ENCODE assay signal across 1 cellular context in the genomic region with DNA sequence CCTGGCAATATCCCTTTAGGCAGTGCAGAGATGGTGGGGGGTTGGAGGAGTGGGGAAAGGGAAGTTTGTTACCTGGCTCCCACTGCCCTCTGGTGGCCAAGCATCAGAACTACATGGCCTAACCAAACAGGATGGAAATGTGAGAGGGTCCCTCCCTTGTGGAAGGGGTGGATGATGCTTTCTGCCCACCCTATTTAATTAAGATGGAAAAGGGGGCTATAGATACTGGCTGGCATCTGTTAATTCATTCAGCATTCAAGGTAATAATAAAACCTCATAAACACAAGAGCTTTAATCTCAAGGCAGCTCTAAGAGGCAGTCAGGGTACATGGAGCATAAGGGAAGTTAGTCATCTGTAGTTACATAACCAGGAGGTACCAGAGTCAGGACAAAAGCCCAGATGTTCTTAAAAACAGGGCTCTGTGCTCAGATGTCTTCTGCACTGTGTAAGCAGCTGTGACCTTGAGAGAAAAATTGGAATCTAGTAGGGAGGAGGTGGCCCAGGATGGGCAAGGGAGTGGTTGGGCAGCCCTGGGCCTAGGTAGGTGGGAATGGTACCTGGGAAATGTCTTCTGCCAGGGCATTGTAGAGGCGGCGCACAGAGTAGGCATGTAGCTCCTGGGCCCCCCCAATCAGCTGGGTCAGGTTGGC.
TF ChIP-seq lines count a peak whose summit lies in the region.

No MANE protein-coding gene starts in this region.

TF ChIP-seq in GM12878, 131 proteins besides CTCF, POLR2A, EP300 and RAD21:
- TF ChIP-seq, protein P1, sequence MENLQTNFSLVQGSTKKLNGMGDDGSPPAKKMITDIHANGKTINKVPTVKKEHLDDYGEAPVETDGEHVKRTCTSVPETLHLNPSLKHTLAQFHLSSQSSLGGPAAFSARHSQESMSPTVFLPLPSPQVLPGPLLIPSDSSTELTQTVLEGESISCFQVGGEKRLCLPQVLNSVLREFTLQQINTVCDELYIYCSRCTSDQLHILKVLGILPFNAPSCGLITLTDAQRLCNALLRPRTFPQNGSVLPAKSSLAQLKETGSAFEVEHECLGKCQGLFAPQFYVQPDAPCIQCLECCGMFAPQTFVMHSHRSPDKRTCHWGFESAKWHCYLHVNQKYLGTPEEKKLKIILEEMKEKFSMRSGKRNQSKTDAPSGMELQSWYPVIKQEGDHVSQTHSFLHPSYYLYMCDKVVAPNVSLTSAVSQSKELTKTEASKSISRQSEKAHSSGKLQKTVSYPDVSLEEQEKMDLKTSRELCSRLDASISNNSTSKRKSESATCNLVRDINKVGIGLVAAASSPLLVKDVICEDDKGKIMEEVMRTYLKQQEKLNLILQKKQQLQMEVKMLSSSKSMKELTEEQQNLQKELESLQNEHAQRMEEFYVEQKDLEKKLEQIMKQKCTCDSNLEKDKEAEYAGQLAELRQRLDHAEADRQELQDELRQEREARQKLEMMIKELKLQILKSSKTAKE (IDR thresholded peaks at IDR 0.05; ENCODE audit: low read depth, poor library complexity, severe bottlenecking): no peak
- TF ChIP-seq, protein P2, sequence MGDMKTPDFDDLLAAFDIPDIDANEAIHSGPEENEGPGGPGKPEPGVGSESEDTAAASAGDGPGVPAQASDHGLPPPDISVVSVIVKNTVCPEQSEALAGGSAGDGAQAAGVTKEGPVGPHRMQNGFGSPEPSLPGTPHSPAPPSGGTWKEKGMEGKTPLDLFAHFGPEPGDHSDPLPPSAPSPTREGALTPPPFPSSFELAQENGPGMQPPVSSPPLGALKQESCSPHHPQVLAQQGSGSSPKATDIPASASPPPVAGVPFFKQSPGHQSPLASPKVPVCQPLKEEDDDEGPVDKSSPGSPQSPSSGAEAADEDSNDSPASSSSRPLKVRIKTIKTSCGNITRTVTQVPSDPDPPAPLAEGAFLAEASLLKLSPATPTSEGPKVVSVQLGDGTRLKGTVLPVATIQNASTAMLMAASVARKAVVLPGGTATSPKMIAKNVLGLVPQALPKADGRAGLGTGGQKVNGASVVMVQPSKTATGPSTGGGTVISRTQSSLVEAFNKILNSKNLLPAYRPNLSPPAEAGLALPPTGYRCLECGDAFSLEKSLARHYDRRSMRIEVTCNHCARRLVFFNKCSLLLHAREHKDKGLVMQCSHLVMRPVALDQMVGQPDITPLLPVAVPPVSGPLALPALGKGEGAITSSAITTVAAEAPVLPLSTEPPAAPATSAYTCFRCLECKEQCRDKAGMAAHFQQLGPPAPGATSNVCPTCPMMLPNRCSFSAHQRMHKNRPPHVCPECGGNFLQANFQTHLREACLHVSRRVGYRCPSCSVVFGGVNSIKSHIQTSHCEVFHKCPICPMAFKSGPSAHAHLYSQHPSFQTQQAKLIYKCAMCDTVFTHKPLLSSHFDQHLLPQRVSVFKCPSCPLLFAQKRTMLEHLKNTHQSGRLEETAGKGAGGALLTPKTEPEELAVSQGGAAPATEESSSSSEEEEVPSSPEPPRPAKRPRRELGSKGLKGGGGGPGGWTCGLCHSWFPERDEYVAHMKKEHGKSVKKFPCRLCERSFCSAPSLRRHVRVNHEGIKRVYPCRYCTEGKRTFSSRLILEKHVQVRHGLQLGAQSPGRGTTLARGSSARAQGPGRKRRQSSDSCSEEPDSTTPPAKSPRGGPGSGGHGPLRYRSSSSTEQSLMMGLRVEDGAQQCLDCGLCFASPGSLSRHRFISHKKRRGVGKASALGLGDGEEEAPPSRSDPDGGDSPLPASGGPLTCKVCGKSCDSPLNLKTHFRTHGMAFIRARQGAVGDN (IDR thresholded peaks at IDR 0.05): no peak
- TF ChIP-seq SRF (IDR thresholded peaks at IDR 0.05; ENCODE audit: low read depth in 2 of 2, low read length in 2 of 2) (no peak), YY1 (IDR thresholded peaks at IDR 0.05; ENCODE audit: low read depth, low read length) (0 out of 2 replicates have a peak, but pooled peaks have one; percentile 28), SMC3 (IDR thresholded peaks at IDR 0.05; ENCODE audit: borderline replicate concordance, low read length) (peak; percentile 67), CREB1 (IDR thresholded peaks at IDR 0.05; ENCODE audit: low read depth) (0 out of 2 replicates have a peak, but pooled peaks have one; percentile 33), ASH2L (IDR thresholded peaks at IDR 0.05; ENCODE audit: borderline replicate concordance, low read depth) (no peak), NBN (IDR thresholded peaks at IDR 0.05) (0 out of 2 replicates have a peak, but pooled peaks have one; percentile 30), GATAD2B (conservative IDR thresholded peaks at IDR 0.05; ENCODE audit: low read depth) (no peak), MEF2B (IDR thresholded peaks at IDR 0.05; ENCODE audit: partially characterized antibody, poor library complexity, severe bottlenecking) (no peak)
